12 cellular contexts compared by ENCODE assay signal in genomic region chr10:19958787-19959186, GRCh38.
A peak's percentile ranks its signal among the peaks of the same experiment; 100 is the strongest.
DNase-seq lines count a peak whose midpoint lies in the region; ATAC-seq and TF ChIP-seq lines count a peak whose summit lies in the region.
"Had no signal": no experiment of that assay in that cellular context is flagged by ENCODE, and none has a peak within 500 bp of the region (broad histone marks: within the 10 kb centered on the region; RNA-seq: fewer than 3 reads in every experiment).

No MANE protein-coding gene starts in this region.

- no peaks in the 10 kb centered on the region for H3K27me3 Mint-ChIP-seq in glutamatergic neuron (ENCODE audit: unreplicated experiment)

- CTCF ChIA-PET in HEK293T (lab: Yijun Ruan, JAX), result no interaction called here

- POLR2A ChIA-PET in HEK293T (lab: Yijun Ruan, JAX), result no interaction called here

- peaks cover 31% of the 10 kb centered on the region for H3K4me1 Mint-ChIP-seq in glutamatergic neuron (ENCODE audit: low read depth, unreplicated experiment)

- no peaks in the 10 kb centered on the region for H3K36me3 Mint-ChIP-seq in glutamatergic neuron (ENCODE audit: unreplicated experiment)

- H3K9me3 Mint-ChIP-seq in glutamatergic neuron (ENCODE audit: unreplicated experiment), result no peaks in the 10 kb centered on the region

- DNase-seq in dorsolateral prefrontal cortex (no peak), HEK293T (ENCODE audit: extremely low spot score) (no peak), glutamatergic neuron (no peak)
- no peak for DNase-seq in central memory CD4-positive, alpha-beta T cell
- DNase-seq in activated CD4-positive, CD25-positive, alpha-beta regulatory T cell treated with anti-CD3 and anti-CD28 coated beads, Interleukin-2, amount 50 U/mL, for 72 hours, result no peak
- DNase-seq: midbrain; NCI-H1105; stimulated activated naive CD8-positive, alpha-beta T cell treated with anti-CD3 and anti-CD28 coated beads, Interleukin-15, Interleukin-2, amounts not matched to agents 100 U/mL and 50 U/mL, for 24 hours had no signal

- intact Hi-C loops in dorsolateral prefrontal cortex (cut with DNase I), result loop anchor here in 1 of 2 donors (10.0 kb wide), 1 partner anchor 326 kb away; no protein-coding TSS in a partner anchor

- TF ChIP-seq CTCF in dorsolateral prefrontal cortex (IDR thresholded peaks at IDR 0.05 in 54 of 56, conservative IDR thresholded peaks at IDR 0.05 in 2 of 56; ENCODE audit: low read depth in 1 of 56, partially characterized antibody in 56 of 56) (no peak), glutamatergic neuron (IDR thresholded peaks at IDR 0.05; ENCODE audit: partially characterized antibody, unreplicated experiment) (no peak)

- peak overlapping the region in 1 of 59 donors; percentile 1 for H3K4me3 ChIP-seq in dorsolateral prefrontal cortex

- no peaks in the 10 kb centered on the region for H3K27me3 ChIP-seq in dorsolateral prefrontal cortex

- no peak overlapping the region for H3K4me3 Mint-ChIP-seq in glutamatergic neuron (ENCODE audit: unreplicated experiment)

- H3K27ac Mint-ChIP-seq in glutamatergic neuron (ENCODE audit: unreplicated experiment), result no peak overlapping the region

- ATAC-seq in GM18502 (IDR thresholded peaks at IDR 0.05; ENCODE audit: poor library complexity, unreplicated experiment) (peak; percentile 78), GM21367 (IDR thresholded peaks at IDR 0.05; ENCODE audit: unreplicated experiment) (peak; percentile 89), HG03064 (IDR thresholded peaks at IDR 0.05; ENCODE audit: low read depth, unreplicated experiment) (peak; percentile 96)
- ATAC-seq: stimulated activated naive CD8-positive, alpha-beta T cell treated with anti-CD3 and anti-CD28 coated beads, Interleukin-15, Interleukin-2, amounts not matched to agents 100 U/mL and 50 U/mL, for 24 hours had no signal

- H3K27ac ChIP-seq in dorsolateral prefrontal cortex, result peak overlapping the region in 56 of 59 donors; percentile 26 to 98 (median 92)
- H3K27ac ChIP-seq: HL-60 had no signal

TF ChIP-seq in HEK293T, 16 proteins besides CTCF, POLR2A, EP300 and RAD21:
- TF ChIP-seq FOXK2 (IDR thresholded peaks at IDR 0.05) (no peak), ARNT (IDR thresholded peaks at IDR 0.05) (no peak), CTBP1 (IDR thresholded peaks at IDR 0.05; ENCODE audit: borderline replicate concordance) (no peak), ZNF384 (IDR thresholded peaks at IDR 0.05) (no peak), PKNOX1 (IDR thresholded peaks at IDR 0.05) (no peak), HDGF (IDR thresholded peaks at IDR 0.05; ENCODE audit: borderline replicate concordance) (no peak), SP1 (IDR thresholded peaks at IDR 0.05) (no peak), L3MBTL2 (conservative IDR thresholded peaks at IDR 0.05) (no peak), NFRKB (IDR thresholded peaks at IDR 0.05) (no peak), LEF1 (IDR thresholded peaks at IDR 0.05; ENCODE audit: borderline replicate concordance) (no peak), FOXA1 (IDR thresholded peaks at IDR 0.05) (no peak), ELF4 (IDR thresholded peaks at IDR 0.05) (no peak), FOXM1 (IDR thresholded peaks at IDR 0.05; ENCODE audit: borderline replicate concordance) (no peak), TARDBP (IDR thresholded peaks at IDR 0.05) (no peak), BHLHE40 (IDR thresholded peaks at IDR 0.05; ENCODE audit: borderline replicate concordance) (no peak)
